ENCODE assay signal across 26 cellular contexts in the genomic region with DNA sequence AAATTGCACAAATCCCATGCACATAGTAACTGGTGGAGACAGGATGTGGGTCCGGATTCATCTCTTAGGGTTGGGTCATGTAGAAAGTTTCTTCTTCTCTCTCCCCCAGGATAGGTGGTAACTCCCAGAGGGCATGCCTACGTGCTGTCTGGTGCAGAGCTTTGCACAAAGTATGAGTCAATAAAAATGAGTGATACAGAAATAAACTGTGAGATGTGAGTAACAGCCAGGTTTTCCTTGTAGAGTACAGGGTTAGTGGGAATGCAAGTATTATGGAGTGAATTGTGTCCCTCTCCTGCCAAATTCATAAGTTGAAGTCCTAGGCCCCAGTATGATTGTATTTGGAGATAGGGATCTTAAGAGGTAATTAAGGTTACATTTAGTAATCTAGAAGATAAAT.
A peak's percentile ranks its signal among the peaks of the same experiment; 100 is the strongest.
DNase-seq lines count a peak whose midpoint lies in the region; ATAC-seq, FAIRE-seq and TF ChIP-seq lines count a peak whose summit lies in the region.
"Had no signal": no experiment of that assay in that cellular context is flagged by ENCODE, and none has a peak within 500 bp of the region (broad histone marks: within the 10 kb centered on the region; RNA-seq: fewer than 3 reads in every experiment).

No MANE protein-coding gene starts in this region.

- WGBS in pancreas, 2 donors: 88 to 92% methylated on average over 2 of the region's 2 CpGs

- H3K9me3 Mint-ChIP-seq in MCF 10A (ENCODE audit: unreplicated experiment): no peaks in the 10 kb centered on the region
- H3K9me3 Mint-ChIP-seq: activated CD8-positive, alpha-beta T cell treated with anti-CD3 and anti-CD28 coated beads for 36 hours; CD8-positive, alpha-beta memory T cell; stimulated activated naive CD8-positive, alpha-beta T cell treated with anti-CD3 and anti-CD28 coated beads, Interleukin-15, amount 100 ng/mL, for 72 hours had no signal

- ATAC-seq in foreskin keratinocyte: peak; percentile 93
- no peak for ATAC-seq in GM18861 (IDR thresholded peaks at IDR 0.05; ENCODE audit: unreplicated experiment)
- no peak for ATAC-seq in pancreas
- ATAC-seq: activated CD8-positive, alpha-beta T cell treated with anti-CD3 and anti-CD28 coated beads for 36 hours; stimulated activated naive CD8-positive, alpha-beta T cell treated with anti-CD3 and anti-CD28 coated beads, Interleukin-15, amount 100 ng/mL, for 72 hours had no signal

- H3K36me3 ChIP-seq in breast epithelium (no peaks in the 10 kb centered on the region), adipocyte (ENCODE audit: control insufficient read depth, insufficient read depth, low read length, severe bottlenecking) (no peaks in the 10 kb centered on the region), pancreas (no peaks in the 10 kb centered on the region)
- H3K36me3 ChIP-seq: sigmoid colon, tibial artery had no signal

- no TSS peak for BruUV-seq in MCF 10A (replicated peaks; lab: Mats Ljungman, UMichigan)

- CTCF ChIA-PET in MCF 10A (lab: Yijun Ruan, JAX): interaction anchor here (0.5 to 1.0 kb wide), 2 partner anchors 18 to 263 kb away, joined by 3 read pairs; no protein-coding TSS in a partner anchor

- no peaks in the 10 kb centered on the region for H3K4me1 ChIP-seq in breast epithelium
- peaks cover 18% of the 10 kb centered on the region for H3K4me1 ChIP-seq in adipocyte (ENCODE audit: control insufficient read depth, insufficient read depth, low read length)
- H3K4me1 ChIP-seq in foreskin keratinocyte: peaks cover 33% of the 10 kb centered on the region
- H3K4me1 ChIP-seq in pancreas: peaks cover 0 to 4% (median 0%) of the 10 kb centered on the region in 3 donors
- H3K4me1 ChIP-seq: SJCRH30, tibial artery had no signal

- no peaks in the 10 kb centered on the region for H3K36me3 Mint-ChIP-seq in MCF 10A (ENCODE audit: insufficient read depth, unreplicated experiment)
- H3K36me3 Mint-ChIP-seq: CD8-positive, alpha-beta memory T cell had no signal

- peaks cover 17% of the 10 kb centered on the region for H3K4me1 Mint-ChIP-seq in MCF 10A (ENCODE audit: insufficient read depth, unreplicated experiment)
- H3K4me1 Mint-ChIP-seq: B cell; CD8-positive, alpha-beta memory T cell; stimulated activated naive CD8-positive, alpha-beta T cell treated with anti-CD3 and anti-CD28 coated beads, Interleukin-15, amount 100 ng/mL, for 72 hours had no signal

- TF ChIP-seq CTCF in MCF 10A (IDR thresholded peaks at IDR 0.05; ENCODE audit: unreplicated experiment): no peak
- TF ChIP-seq CTCF in breast epithelium (IDR thresholded peaks at IDR 0.05): no peak
- TF ChIP-seq CTCF in foreskin keratinocyte (conservative IDR thresholded peaks at IDR 0.05): no peak
- no peak for TF ChIP-seq CTCF in pancreas (IDR thresholded peaks at IDR 0.05)

- DNase-seq in MCF 10A (ENCODE audit: unreplicated experiment): peak; percentile 38
- no peak for DNase-seq in breast epithelium (ENCODE audit: low spot score in 2 of 2)
- DNase-seq in adipocyte (ENCODE audit: low read depth): peak; percentile 30
- peak; percentile 78 to 86 for DNase-seq in foreskin keratinocyte
- no peak for DNase-seq in DMS 273 (lab: John Stamatoyannopoulos, UW; ENCODE audit: unreplicated experiment)
- no peak for DNase-seq in activated naive CD4-positive, alpha-beta T cell treated with anti-CD3 and anti-CD28 coated beads, Interleukin-2, amount 50 U/mL, for 16 hours
- DNase-seq in pancreas: no peak
- DNase-seq: activated CD4-positive, alpha-beta T cell treated with anti-CD3 and anti-CD28 coated beads for 1 hour; activated CD8-positive, alpha-beta T cell treated with anti-CD3 and anti-CD28 coated beads for 36 hours; activated effector memory CD4-positive, alpha-beta T cell treated with Interleukin-2 at 50 U/mL for 16 hours; activated T-cell treated with anti-CD3 and anti-CD28 coated beads for 4 hours; CD8-positive, alpha-beta memory T cell; cortex of kidney; DMS153; GF-D8; glutamatergic neuron; NCI-H2029 treated with DMSO at 0.1 percent for 48 hours; sigmoid colon; SJCRH30; stimulated activated naive CD8-positive, alpha-beta T cell treated with anti-CD3 and anti-CD28 coated beads, Interleukin-15, amount 100 ng/mL, for 72 hours; tibial artery had no signal

- TF ChIP-seq POLR2A in breast epithelium (IDR thresholded peaks at IDR 0.05): no peak

- no peaks in the 10 kb centered on the region for H3K27me3 Mint-ChIP-seq in MCF 10A (ENCODE audit: insufficient read depth, unreplicated experiment)

- H3K9ac ChIP-seq in adipocyte (ENCODE audit: low read length): no peak overlapping the region

- H3K27ac ChIP-seq in breast epithelium: no peak overlapping the region
- H3K27ac ChIP-seq in foreskin keratinocyte: no peak overlapping the region
- H3K27ac ChIP-seq in pancreas: no peak overlapping the region
- H3K27ac ChIP-seq: 22Rv1, sigmoid colon, SJCRH30, tibial artery had no signal

- POLR2A ChIA-PET in MCF 10A (lab: Yijun Ruan, JAX): interaction anchor here (0.7 kb wide), 1 partner anchor 86 kb away, joined by 3 read pairs; no protein-coding TSS in a partner anchor

- no peaks in the 10 kb centered on the region for H3K9me3 ChIP-seq in breast epithelium
- no peaks in the 10 kb centered on the region for H3K9me3 ChIP-seq in adipocyte (ENCODE audit: control insufficient read depth, low read length)
- no peaks in the 10 kb centered on the region for H3K9me3 ChIP-seq in pancreas
- H3K9me3 ChIP-seq: sigmoid colon, tibial artery had no signal

- no peak overlapping the region for H3K4me3 ChIP-seq in breast epithelium
- H3K4me3 ChIP-seq in adipocyte (ENCODE audit: low read length): no peak overlapping the region
- no peak overlapping the region for H3K4me3 ChIP-seq in pancreas
- H3K4me3 ChIP-seq: sigmoid colon, SJCRH30, tibial artery had no signal

- H3K27ac Mint-ChIP-seq in MCF 10A (ENCODE audit: low read depth, unreplicated experiment): no peak overlapping the region
- H3K27ac Mint-ChIP-seq: activated CD8-positive, alpha-beta T cell treated with anti-CD3 and anti-CD28 coated beads for 36 hours; B cell; CD8-positive, alpha-beta memory T cell; progenitor cell of endocrine pancreas; stimulated activated naive CD8-positive, alpha-beta T cell treated with anti-CD3 and anti-CD28 coated beads, Interleukin-15, amount 100 ng/mL, for 72 hours had no signal

- no peak overlapping the region for H3K4me3 Mint-ChIP-seq in MCF 10A (ENCODE audit: unreplicated experiment)
- H3K4me3 Mint-ChIP-seq: activated CD8-positive, alpha-beta T cell treated with anti-CD3 and anti-CD28 coated beads for 36 hours; B cell; CD8-positive, alpha-beta memory T cell; stimulated activated naive CD8-positive, alpha-beta T cell treated with anti-CD3 and anti-CD28 coated beads, Interleukin-15, amount 100 ng/mL, for 72 hours had no signal

- intact Hi-C loops in MCF 10A (cut with micrococcal nuclease) (no loop called here), breast epithelium (cut with DNase I; ENCODE audit: low total_unique reads) (no loop called here), pancreas (cut with DNase I) (no loop called here)

- no peaks in the 10 kb centered on the region for H3K27me3 ChIP-seq in breast epithelium
- H3K27me3 ChIP-seq in adipocyte (replicated peaks; ENCODE audit: control insufficient read depth, insufficient read depth, low read length): no peaks in the 10 kb centered on the region
- no peaks in the 10 kb centered on the region for H3K27me3 ChIP-seq in foreskin keratinocyte
- H3K27me3 ChIP-seq in pancreas: no peaks in the 10 kb centered on the region
- H3K27me3 ChIP-seq: sigmoid colon, SJCRH30 had no signal

- FAIRE-seq in pancreas (lab: Jason Lieb, UNC): no peak
- FAIRE-seq: H54 had no signal

Comparison
In these comparisons a context has a peak if more than half of its experiments do, and no peak if none do; other contexts are left out.
1. DNase-seq: peak in MCF 10A (single experiment), adipocyte (single experiment) and foreskin keratinocyte (2 of 2); none in breast epithelium (0 of 2), DMS 273 (single experiment), activated naive CD4-positive, alpha-beta T cell treated with anti-CD3 and anti-CD28 coated beads, Interleukin-2, amount 50 U/mL, for 16 hours (single experiment) and pancreas (0 of 6).